ENCODE assay signal across 19 cellular contexts in genomic region chr12:20507061-20507460, GRCh38.
"Had no signal": no experiment of that assay in that cellular context is flagged by ENCODE, and none has a peak within 500 bp of the region (broad histone marks: within the 10 kb centered on the region; RNA-seq: fewer than 3 reads in every experiment).

No MANE protein-coding gene starts in this region.

- H3K27me3 Mint-ChIP-seq: activated CD8-positive, alpha-beta memory T cell treated with anti-CD3 and anti-CD28 coated beads, Interleukin-2, amount 10 ng/mL, durations not matched to agents 7 days and 5 days; activated T-cell treated with anti-CD3 and anti-CD28 coated beads, Interleukin-2, amount 50 U/mL, for 24 hours; dendritic cell treated with granulocyte-macrophage colony-stimulating factor and Interleukin-4, amounts not matched to agents 40 ng/mL and 50 ng/mL, for 4 days; effector memory CD8-positive, alpha-beta T cell; stimulated activated naive CD8-positive, alpha-beta T cell treated with anti-CD3 and anti-CD28 coated beads, Interleukin-15, Interleukin-2, amounts not matched to agents 100 ng/mL and 50 ng/mL, for 24 hours had no signal

- H3K4me3 ChIP-seq: gastroesophageal sphincter, pancreas, testis had no signal

- DNase-seq: activated CD4-positive, alpha-beta T cell treated with anti-CD3 and anti-CD28 coated beads, Interleukin-2, amount 50 U/mL, for 4 hours; activated CD4-positive, CD25-positive, alpha-beta regulatory T cell treated with anti-CD3 and anti-CD28 coated beads, Interleukin-2, amount 50 U/mL, for 72 hours; activated CD8-positive, alpha-beta memory T cell treated with anti-CD3 and anti-CD28 coated beads, Interleukin-2, amount 10 ng/mL, durations not matched to agents 7 days and 5 days; activated effector memory CD4-positive, alpha-beta T cell treated with anti-CD3 and anti-CD28 coated beads, Interleukin-2, amount 50 U/mL, for 16 hours; activated T-cell treated with anti-CD3 and anti-CD28 coated beads, Interleukin-2, amount 50 U/mL, for 24 hours; amniotic stem cell; brain microvascular endothelial cell; effector memory CD8-positive, alpha-beta T cell; hippocampal formation; pancreas; stimulated activated CD4-positive, alpha-beta T cell treated with anti-CD3 and anti-CD28 coated beads, Interleukin-2, amount 100 ng/mL, for 48 hours; testis had no signal

- H3K4me3 Mint-ChIP-seq: activated CD8-positive, alpha-beta memory T cell treated with anti-CD3 and anti-CD28 coated beads, Interleukin-2, amount 10 ng/mL, durations not matched to agents 7 days and 5 days; activated T-cell treated with anti-CD3 and anti-CD28 coated beads, Interleukin-2, amount 50 U/mL, for 24 hours; dendritic cell treated with granulocyte-macrophage colony-stimulating factor and Interleukin-4, amounts not matched to agents 40 ng/mL and 50 ng/mL, for 4 days; effector memory CD8-positive, alpha-beta T cell; mesothelial cell of epicardium; neural crest cell; stimulated activated naive CD8-positive, alpha-beta T cell treated with anti-CD3 and anti-CD28 coated beads, Interleukin-15, Interleukin-2, amounts not matched to agents 100 ng/mL and 50 ng/mL, for 24 hours had no signal

- H3K27ac Mint-ChIP-seq: activated CD8-positive, alpha-beta memory T cell treated with anti-CD3 and anti-CD28 coated beads, Interleukin-2, amount 10 ng/mL, durations not matched to agents 7 days and 5 days; activated naive CD4-positive, alpha-beta T cell treated with anti-CD3 and anti-CD28 coated beads, Interleukin-2, amount 50 U/mL, for 72 hours; activated T-cell treated with anti-CD3 and anti-CD28 coated beads, Interleukin-2, amount 50 U/mL, for 24 hours; dendritic cell treated with granulocyte-macrophage colony-stimulating factor and Interleukin-4, amounts not matched to agents 40 ng/mL and 50 ng/mL, for 4 days; effector memory CD8-positive, alpha-beta T cell; mesothelial cell of epicardium; stimulated activated naive CD8-positive, alpha-beta T cell treated with anti-CD3 and anti-CD28 coated beads, Interleukin-15, Interleukin-2, amounts not matched to agents 100 ng/mL and 50 ng/mL, for 24 hours had no signal

- ATAC-seq: activated CD8-positive, alpha-beta memory T cell treated with anti-CD3 and anti-CD28 coated beads, Interleukin-2, amount 10 ng/mL, durations not matched to agents 7 days and 5 days; activated naive CD4-positive, alpha-beta T cell treated with anti-CD3 and anti-CD28 coated beads, Interleukin-2, amount 50 U/mL, for 72 hours; effector memory CD8-positive, alpha-beta T cell; gastroesophageal sphincter; pancreas had no signal

- H3K27ac ChIP-seq: epithelial cell of prostate, gastroesophageal sphincter, pancreas, testis had no signal

- H3K9me3 Mint-ChIP-seq: activated T-cell treated with anti-CD3 and anti-CD28 coated beads, Interleukin-2, amount 50 U/mL, for 24 hours; dendritic cell treated with granulocyte-macrophage colony-stimulating factor and Interleukin-4, amounts not matched to agents 40 ng/mL and 50 ng/mL, for 4 days; effector memory CD8-positive, alpha-beta T cell; mesothelial cell of epicardium; neural crest cell; stimulated activated naive CD8-positive, alpha-beta T cell treated with anti-CD3 and anti-CD28 coated beads, Interleukin-15, Interleukin-2, amounts not matched to agents 100 ng/mL and 50 ng/mL, for 24 hours had no signal

- H3K36me3 ChIP-seq: brain microvascular endothelial cell, gastroesophageal sphincter, pancreas had no signal

- H3K4me1 Mint-ChIP-seq: activated CD8-positive, alpha-beta memory T cell treated with anti-CD3 and anti-CD28 coated beads, Interleukin-2, amount 10 ng/mL, durations not matched to agents 7 days and 5 days; mesothelial cell of epicardium; neural crest cell had no signal

- H3K9me3 ChIP-seq: gastroesophageal sphincter, pancreas, testis had no signal

- H3K36me3 Mint-ChIP-seq: activated CD8-positive, alpha-beta memory T cell treated with anti-CD3 and anti-CD28 coated beads, Interleukin-2, amount 10 ng/mL, durations not matched to agents 7 days and 5 days; activated naive CD4-positive, alpha-beta T cell treated with anti-CD3 and anti-CD28 coated beads, Interleukin-2, amount 50 U/mL, for 72 hours; mesothelial cell of epicardium had no signal

- H3K4me1 ChIP-seq: pancreas, testis had no signal

- H3K27me3 ChIP-seq: brain microvascular endothelial cell, gastroesophageal sphincter, pancreas, testis had no signal
